ENCODE assay signal across 8 cellular contexts in genomic region chr3:9848860-9849259, GRCh38. TPM values are rescaled to one million over a fixed set of nuclear protein-coding genes. Genes with fewer than 3 reads are reported as not detected.
DNase-seq lines count a peak whose midpoint lies in the region; ATAC-seq and TF ChIP-seq lines count a peak whose summit lies in the region.
"Not testable (repeated sequence)": the region's sequence is repeated elsewhere in the genome, so short reads cannot be mapped to it uniquely, and the experiment has no call there.

No MANE protein-coding gene starts in this region.

- not testable (repeated sequence) for H3K9me3 ChIP-seq in DOHH2 (ENCODE audit: control insufficient read depth, insufficient read depth, low read length); OCI-LY3 (ENCODE audit: insufficient read depth, low read length); vagina

- H3K4me1 ChIP-seq in DOHH2 (ENCODE audit: control insufficient read depth, low read length); vagina: not testable (repeated sequence)
- H3K4me1 ChIP-seq in OCI-LY3 (ENCODE audit: low read length): peaks cover 12% of the 10 kb centered on the region

- H3K4me3 ChIP-seq in DOHH2 (ENCODE audit: low read length); OCI-LY3 (ENCODE audit: low read length); dorsolateral prefrontal cortex; vagina: not testable (repeated sequence)

- H3F3A ChIP-seq in DOHH2 (ENCODE audit: control insufficient read depth, insufficient read depth): not testable (repeated sequence)

- not testable (repeated sequence) for H3K79me2 ChIP-seq in DOHH2 (ENCODE audit: control insufficient read depth, low read length); OCI-LY3 (ENCODE audit: low read length)

- H3K27me3 Mint-ChIP-seq in activated CD8-positive, alpha-beta T cell treated with anti-CD3 and anti-CD28 coated beads for 36 hours: not testable (repeated sequence)
- H3K27me3 Mint-ChIP-seq in osteocyte (ENCODE audit: unreplicated experiment): peaks cover 18% of the 10 kb centered on the region

- POLR2A ChIA-PET in activated CD8-positive, alpha-beta T cell treated with anti-CD3 and anti-CD28 coated beads for 36 hours (lab: Charles Lee): not testable (repeated sequence)

- peaks cover 13% of the 10 kb centered on the region for H3K4me1 Mint-ChIP-seq in activated CD8-positive, alpha-beta T cell treated with anti-CD3 and anti-CD28 coated beads for 36 hours (ENCODE audit: low read depth)
- not testable (repeated sequence) for H3K4me1 Mint-ChIP-seq in osteocyte (ENCODE audit: unreplicated experiment)

- not testable (repeated sequence) for TF ChIP-seq POLR2A in vagina (IDR thresholded peaks at IDR 0.05)

- ATAC-seq in activated CD8-positive, alpha-beta T cell treated with anti-CD3 and anti-CD28 coated beads for 36 hours: not testable (repeated sequence)

- CTCF ChIA-PET in activated CD8-positive, alpha-beta T cell treated with anti-CD3 and anti-CD28 coated beads for 36 hours (lab: Charles Lee): interaction anchor here (0.6 to 2.7 kb wide), 8 partner anchors 18 to 86 kb away, joined by 3 to 21 read pairs (median 4); partner anchors contain the start of genes CRELD1 and JAGN1

- not testable (repeated sequence) for H3K4me2 ChIP-seq in DOHH2 (ENCODE audit: low read length)
- peak overlapping the region; percentile 32 for H3K4me2 ChIP-seq in OCI-LY3 (ENCODE audit: low read length)

- TF ChIP-seq CTCF in DOHH2 (IDR thresholded peaks at IDR 0.05; ENCODE audit: low read depth, low read length, poor library complexity, severe bottlenecking): peak; percentile 56
- TF ChIP-seq CTCF in OCI-LY3 (IDR thresholded peaks at IDR 0.05; ENCODE audit: low read depth, low read length): peak; percentile 44
- peak; percentile 65 for TF ChIP-seq CTCF in activated CD8-positive, alpha-beta T cell treated with anti-CD3 and anti-CD28 coated beads for 36 hours (IDR thresholded peaks at IDR 0.05)
- TF ChIP-seq CTCF in dorsolateral prefrontal cortex (IDR thresholded peaks at IDR 0.05 in 54 of 56, conservative IDR thresholded peaks at IDR 0.05 in 2 of 56; ENCODE audit: low read depth in 1 of 56, partially characterized antibody in 56 of 56): peak; percentile 42 to 77 (median 64)
- TF ChIP-seq CTCF in osteocyte (IDR thresholded peaks at IDR 0.05): peak; percentile 73
- peak in 2 of 3 experiments; percentile 41 to 54 for TF ChIP-seq CTCF in vagina (IDR thresholded peaks at IDR 0.05)

- H3K4me3 Mint-ChIP-seq in activated CD8-positive, alpha-beta T cell treated with anti-CD3 and anti-CD28 coated beads for 36 hours; osteocyte (ENCODE audit: unreplicated experiment): not testable (repeated sequence)

- H3K9ac ChIP-seq in OCI-LY3 (ENCODE audit: low read length): not testable (repeated sequence)

- H3K27me3 ChIP-seq in DOHH2 (ENCODE audit: control insufficient read depth, low read length); OCI-LY3 (ENCODE audit: low read depth, low read length); dorsolateral prefrontal cortex; vagina: not testable (repeated sequence)

- H2AFZ ChIP-seq in OCI-LY3 (ENCODE audit: low read depth, low read length): not testable (repeated sequence)

- H3K36me3 Mint-ChIP-seq in activated CD8-positive, alpha-beta T cell treated with anti-CD3 and anti-CD28 coated beads for 36 hours (ENCODE audit: low read depth); osteocyte (ENCODE audit: unreplicated experiment): not testable (repeated sequence)

- H3K27ac Mint-ChIP-seq in activated CD8-positive, alpha-beta T cell treated with anti-CD3 and anti-CD28 coated beads for 36 hours; osteocyte (ENCODE audit: unreplicated experiment): not testable (repeated sequence)

- peak; percentile 38 for DNase-seq in KBM-7
- peak; percentile 13 for DNase-seq in activated CD8-positive, alpha-beta T cell treated with anti-CD3 and anti-CD28 coated beads for 36 hours
- not testable (repeated sequence) for DNase-seq in dorsolateral prefrontal cortex; osteocyte (ENCODE audit: extremely low spot score, unreplicated experiment); vagina (ENCODE audit: extremely low spot score in 2 of 2)
- peak; percentile 33 for DNase-seq in iris pigment epithelial cell (ENCODE audit: low read depth)

- in situ Hi-C loops in KBM-7 (cut with MboI; ENCODE audit: low pct_unique_long_range_greater_than_20kb, low sequenced_read_pairs): not testable (repeated sequence)

- not testable (repeated sequence) for H4K20me1 ChIP-seq in DOHH2 (ENCODE audit: control insufficient read depth, insufficient read depth, low read depth, low read length); OCI-LY3 (ENCODE audit: insufficient read depth, low read length)

- H3K9me2 ChIP-seq in DOHH2 (replicated peaks; ENCODE audit: control insufficient read depth, low read length): not testable (repeated sequence)

- intact Hi-C loops in activated CD8-positive, alpha-beta T cell treated with anti-CD3 and anti-CD28 coated beads for 36 hours (cut with micrococcal nuclease): loop anchor here (5.0 kb wide), 1 partner anchor 83 kb away; the partner anchor contains the start of gene CRELD1
- intact Hi-C loops in dorsolateral prefrontal cortex (cut with DNase I); vagina (cut with DNase I): not testable (repeated sequence)

- not testable (repeated sequence) for H3K36me3 ChIP-seq in DOHH2 (ENCODE audit: control insufficient read depth, low read length); OCI-LY3 (replicated peaks; ENCODE audit: low read depth, low read length); vagina

- H3K9me3 Mint-ChIP-seq in activated CD8-positive, alpha-beta T cell treated with anti-CD3 and anti-CD28 coated beads for 36 hours; osteocyte (ENCODE audit: unreplicated experiment): not testable (repeated sequence)

- H3K27ac ChIP-seq in DOHH2 (ENCODE audit: low read depth, low read length); OCI-LY3 (ENCODE audit: low read length); vagina: not testable (repeated sequence)
- peak overlapping the region in 2 of 59 donors; percentile 32 to 37 for H3K27ac ChIP-seq in dorsolateral prefrontal cortex

RNA-seq across cellular contexts. Expression of gene RPUSD3, which starts 5.1 kb away (rescaled TPM):
- 10 to 100 TPM; 78.8 to 83.5 TPM for total RNA-seq in activated CD8-positive, alpha-beta T cell treated with anti-CD3 and anti-CD28 coated beads for 36 hours
- total RNA-seq in dorsolateral prefrontal cortex: 10 to 100 TPM; 29.3 to 62.3 (median 44.8) TPM
- 35.9 and 36.1 TPM in 2 replicates for total RNA-seq in osteocyte
- total RNA-seq in vagina: 50.6 TPM

RNA-seq across cellular contexts. Expression of gene CIDEC, which starts 31.2 kb away (rescaled TPM):
- not detected for total RNA-seq in activated CD8-positive, alpha-beta T cell treated with anti-CD3 and anti-CD28 coated beads for 36 hours
- total RNA-seq in dorsolateral prefrontal cortex (1 to 10 TPM in 1 of 120 experiments, under 1 TPM in 9, not detected in 110; 0.40 to 1.9 (median 0.58) TPM), osteocyte (not detected in 2 replicates), vagina (51.3 TPM)

RNA-seq across cellular contexts. Expression of gene TTLL3, which starts 38.8 kb away (rescaled TPM):
- 10 to 100 TPM; 52.4 to 61.1 TPM for total RNA-seq in activated CD8-positive, alpha-beta T cell treated with anti-CD3 and anti-CD28 coated beads for 36 hours
- total RNA-seq in dorsolateral prefrontal cortex: 100 to 1,000 TPM in 1 of 120 experiments, 10 to 100 TPM in 119; 35.9 to 103 (median 60.7) TPM
- total RNA-seq in osteocyte: 53.6 and 54.8 TPM in 2 replicates
- 73.4 TPM for total RNA-seq in vagina

RNA-seq across cellular contexts. Expression of gene JAGN1, which starts 41.5 kb away (rescaled TPM):
- total RNA-seq in activated CD8-positive, alpha-beta T cell treated with anti-CD3 and anti-CD28 coated beads for 36 hours: 10 to 100 TPM; 29.7 to 30.3 TPM
- total RNA-seq in dorsolateral prefrontal cortex (10 to 100 TPM; 11.2 to 25.9 (median 17.3) TPM), osteocyte (28.5 and 31.5 TPM in 2 replicates), vagina (32.7 TPM)

RNA-seq across cellular contexts. Expression of gene IL17RE, which starts 53.8 kb away (rescaled TPM):
- 1 to 10 TPM; 1.2 to 1.7 TPM for total RNA-seq in activated CD8-positive, alpha-beta T cell treated with anti-CD3 and anti-CD28 coated beads for 36 hours
- 1 to 10 TPM in 102 of 120 experiments, under 1 TPM in 18; 0.36 to 5.5 (median 1.5) TPM for total RNA-seq in dorsolateral prefrontal cortex
- 0.89 and 1.4 TPM in 2 replicates for total RNA-seq in osteocyte
- 15.2 TPM for total RNA-seq in vagina

Comparison
In these comparisons a context has a peak if more than half of its experiments do, and no peak if none do; other contexts are left out.
1. RNA of gene CIDEC, which starts 31.2 kb away (total RNA-seq): 51.3 TPM in vagina (single experiment); not detected in activated CD8-positive, alpha-beta T cell treated with anti-CD3 and anti-CD28 coated beads for 36 hours, 0.40 to 1.9 TPM in dorsolateral prefrontal cortex and not detected in osteocyte; every median in the first group is over 10 times any median in the second.
2. Peak in every context shown above with its lines, with median percentiles within 50 percentile points of each other: CTCF ChIP-seq.